Comparison of ENCODE assay signal across 7 cellular contexts in genomic region chr5:132747693-132748440, GRCh38. TPM values are rescaled to one million over a fixed set of nuclear protein-coding genes. Genes with fewer than 3 reads are reported as not detected.
DNase-seq lines count a peak whose midpoint lies in the region; ATAC-seq lines count a peak whose summit lies in the region.

No MANE protein-coding gene starts in this region.

- peaks cover 17% of the 10 kb centered on the region for H3K27me3 Mint-ChIP-seq in stimulated activated naive CD8-positive, alpha-beta T cell treated with anti-CD3 and anti-CD28 coated beads, Interleukin-15, Interleukin-2, amounts not matched to agents 100 ng/mL and 50 ng/mL, for 24 hours

- H3K9me3 Mint-ChIP-seq in stimulated activated naive CD8-positive, alpha-beta T cell treated with anti-CD3 and anti-CD28 coated beads, Interleukin-15, Interleukin-2, amounts not matched to agents 100 ng/mL and 50 ng/mL, for 24 hours = no peaks in the 10 kb centered on the region

- no peaks in the 10 kb centered on the region for H3K9me3 ChIP-seq in HUES64 (ENCODE audit: insufficient read depth, low read depth, low read length)

- peak; percentile 42 for ATAC-seq in left lobe of liver

- peak overlapping the region; percentile 41; the same call in 1 of the 2 replicates for H3K9ac ChIP-seq in HUES64 (ENCODE audit: low read depth, low read length)

- H3K4me1 ChIP-seq in HUES64 (ENCODE audit: insufficient read depth, low read length) = no peaks in the 10 kb centered on the region

- H3K27ac ChIP-seq in HUES64 (ENCODE audit: low read depth, low read length) = no peak overlapping the region

- H3K27ac Mint-ChIP-seq in stimulated activated naive CD8-positive, alpha-beta T cell treated with anti-CD3 and anti-CD28 coated beads, Interleukin-15, Interleukin-2, amounts not matched to agents 100 ng/mL and 50 ng/mL, for 24 hours = no peak overlapping the region

- H3K27me3 ChIP-seq in HUES64 (ENCODE audit: insufficient read depth, low read length) = peaks cover 76% of the 10 kb centered on the region

- peaks cover 25% of the 10 kb centered on the region for H3K4me1 Mint-ChIP-seq in stimulated activated naive CD8-positive, alpha-beta T cell treated with anti-CD3 and anti-CD28 coated beads, Interleukin-15, Interleukin-2, amounts not matched to agents 100 ng/mL and 50 ng/mL, for 24 hours (ENCODE audit: low read depth)

- H3K4me3 Mint-ChIP-seq in stimulated activated naive CD8-positive, alpha-beta T cell treated with anti-CD3 and anti-CD28 coated beads, Interleukin-15, Interleukin-2, amounts not matched to agents 100 ng/mL and 50 ng/mL, for 24 hours = peak overlapping the region; percentile 45

- H3K36me3 Mint-ChIP-seq in stimulated activated naive CD8-positive, alpha-beta T cell treated with anti-CD3 and anti-CD28 coated beads, Interleukin-15, Interleukin-2, amounts not matched to agents 100 ng/mL and 50 ng/mL, for 24 hours (ENCODE audit: low read depth) = no peaks in the 10 kb centered on the region

- no peaks in the 10 kb centered on the region for H3K36me3 ChIP-seq in HUES64 (ENCODE audit: insufficient read depth, low read length)

- 12% methylated on average over 69 of the region's 69 CpGs for WGBS in HUES64

- H3K4me3 ChIP-seq in HUES64 (ENCODE audit: low read length) = peak overlapping the region; percentile 51

- peak; percentile 62 for DNase-seq in activated naive CD4-positive, alpha-beta T cell treated with Interleukin-2 at 50 U/mL for 16 hours
- DNase-seq in left lobe of liver (ENCODE audit: low spot score) (no peak), OCI-M1 (lab: John Stamatoyannopoulos, UW) (no peak), NCI-H2196 (lab: John Stamatoyannopoulos, UW; ENCODE audit: unreplicated experiment) (no peak), superior temporal gyrus (ENCODE audit: extremely low spot score) (no peak)

RNA-seq across cellular contexts. Expression of gene CCNI2, which starts 0.6 kb away (rescaled TPM):
- polyA plus RNA-seq in HUES64 (2013, experiment 1 of 2) = 0.70 TPM
- polyA plus RNA-seq in HUES64 (2013, experiment 2 of 2) = 0.13 TPM
- not detected for total RNA-seq in left lobe of liver

RNA-seq across cellular contexts. Expression of gene KIF3A, which starts 10.5 kb away (rescaled TPM):
- 6.4 TPM for polyA plus RNA-seq in HUES64 (2013, experiment 1 of 2)
- polyA plus RNA-seq in HUES64 (2013, experiment 2 of 2) = 8.8 TPM
- 1.5 TPM for total RNA-seq in left lobe of liver

RNA-seq across cellular contexts. Expression of gene SEPTIN8, which starts 29.2 kb away (rescaled TPM):
- polyA plus RNA-seq in HUES64 (2013, experiment 1 of 2) = 22.4 TPM
- polyA plus RNA-seq in HUES64 (2013, experiment 2 of 2) = 25.5 TPM
- 12.2 TPM for total RNA-seq in left lobe of liver
